ENCODE assay signal across 24 cellular contexts in the genomic region with DNA sequence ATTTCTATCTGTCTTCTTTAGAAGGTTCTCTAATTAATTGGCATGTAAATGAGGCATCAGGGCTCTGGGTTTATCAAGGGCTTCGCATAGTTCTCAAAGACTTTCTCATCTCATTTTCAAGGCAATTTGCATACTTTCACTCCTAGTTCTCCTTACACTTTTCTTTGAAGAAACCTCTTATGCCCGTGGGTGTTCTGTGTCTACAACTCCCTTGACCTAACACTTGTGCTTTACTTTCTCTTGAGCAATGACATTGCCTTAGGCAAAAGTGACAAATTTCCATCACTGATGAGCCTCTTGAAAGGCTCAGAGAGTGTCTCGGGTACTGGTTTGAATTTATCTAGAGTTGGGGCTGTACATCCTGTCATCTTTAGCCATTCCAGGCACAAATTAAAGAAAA.
DNase-seq lines count a peak whose midpoint lies in the region; ATAC-seq, FAIRE-seq and TF ChIP-seq lines count a peak whose summit lies in the region.
"Had no signal": no experiment of that assay in that cellular context is flagged by ENCODE, and none has a peak within 500 bp of the region (broad histone marks: within the 10 kb centered on the region; RNA-seq: fewer than 3 reads in every experiment).

No MANE protein-coding gene starts in this region.

- no peak overlapping the region for H3K9ac ChIP-seq in MM.1S (ENCODE audit: low read length)
- H3K9ac ChIP-seq: BLaER1 treated with 17β-estradiol and CSF1 and Interleukin-3, amounts not matched to agents 10 nM and 100 nM had no signal

- ATAC-seq in GM19351 (IDR thresholded peaks at IDR 0.05; ENCODE audit: unreplicated experiment): peak; percentile 52
- no peak for ATAC-seq in GM21367 (IDR thresholded peaks at IDR 0.05; ENCODE audit: unreplicated experiment)
- ATAC-seq: A549; CD8-positive, alpha-beta T cell had no signal

- H3K27me3 ChIP-seq in esophagus muscularis mucosa (no peaks in the 10 kb centered on the region), MM.1S (replicated peaks; ENCODE audit: insufficient read depth, low read length) (no peaks in the 10 kb centered on the region)
- H3K27me3 ChIP-seq: BLaER1 treated with 17β-estradiol and CSF1 and Interleukin-3, amounts not matched to agents 10 nM and 100 nM had no signal

- no peak for FAIRE-seq in GM12891 (lab: Jason Lieb, UNC)
- FAIRE-seq: A549, D721Med, G401.6, GM12892, GM18507, GM19239 had no signal

- DNase-seq in GM12891 (ENCODE audit: insufficient read length, low spot score): no peak
- peak; percentile 24 for DNase-seq in esophagus muscularis mucosa (ENCODE audit: extremely low spot score)
- no peak for DNase-seq in lower leg skin (ENCODE audit: low spot score in 2 of 2)
- DNase-seq in MM.1S: no peak
- DNase-seq in retina: no peak
- DNase-seq: AML-193; Caco-2; Calu3; CD4-positive, alpha-beta T cell; CD8-positive, alpha-beta T cell; DMS79 treated with DMSO at 0.1 percent for 48 hours; GF-D8 had no signal

- CTCF ChIA-PET in HEK293 (lab: Yijun Ruan, JAX): interaction anchor here (1.1 kb wide), 1 partner anchor 49 kb away, joined by 3 read pairs; no protein-coding TSS in a partner anchor

- intact Hi-C loops in esophagus muscularis mucosa (cut with DNase I) (no loop called here), lower leg skin (cut with DNase I; ENCODE audit: low total_unique reads) (no loop called here)

- TF ChIP-seq POLR2A in GM12891 (IDR thresholded peaks at IDR 0.05; ENCODE audit: low read depth, low read length) (no peak), esophagus muscularis mucosa (IDR thresholded peaks at IDR 0.05; ENCODE audit: low read depth) (no peak), lower leg skin (IDR thresholded peaks at IDR 0.05) (no peak)

- POLR2A ChIA-PET in HEK293 (lab: Yijun Ruan, JAX): no interaction called here

- 70% methylated on average over 3 of the region's 3 CpGs for WGBS in esophagus muscularis mucosa
- 68 to 70% methylated on average over 3 of the region's 3 CpGs for WGBS in lower leg skin, 2 donors

- H3F3A ChIP-seq in MM.1S (ENCODE audit: insufficient read depth, low read length): no peaks in the 10 kb centered on the region

- no peaks in the 10 kb centered on the region for H3K79me2 ChIP-seq in MM.1S (ENCODE audit: low read length)

- no peak overlapping the region for H2AFZ ChIP-seq in MM.1S (ENCODE audit: low read length)

- H3K9me2 ChIP-seq in MM.1S (replicated peaks; ENCODE audit: insufficient read depth, low read length): no peaks in the 10 kb centered on the region

- H3K4me1 ChIP-seq in HEK293 (ENCODE audit: control insufficient read depth, insufficient read depth, low read length) (no peaks in the 10 kb centered on the region), esophagus muscularis mucosa (no peaks in the 10 kb centered on the region), MM.1S (ENCODE audit: low read length) (no peaks in the 10 kb centered on the region)
- H3K4me1 ChIP-seq: A549; BLaER1 treated with 17β-estradiol and CSF1 and Interleukin-3, amounts not matched to agents 10 nM and 100 nM had no signal

- no peaks in the 10 kb centered on the region for H4K20me1 ChIP-seq in MM.1S (ENCODE audit: insufficient read depth, low read length)
- H4K20me1 ChIP-seq: BLaER1 treated with 17β-estradiol and CSF1 and Interleukin-3, amounts not matched to agents 10 nM and 100 nM had no signal

- TF ChIP-seq CTCF in HEK293 (tag by site-specific recombination; IDR thresholded peaks at IDR 0.05): no peak
- no peak for TF ChIP-seq CTCF in esophagus muscularis mucosa (IDR thresholded peaks at IDR 0.05)
- TF ChIP-seq CTCF in lower leg skin (IDR thresholded peaks at IDR 0.05): no peak
- TF ChIP-seq CTCF in MM.1S (IDR thresholded peaks at IDR 0.05; ENCODE audit: low read length): no peak

- H3K27ac ChIP-seq in HEK293 (ENCODE audit: extremely low read depth, low read depth, low read length) (no peak overlapping the region), esophagus muscularis mucosa (replicated peaks in 1 of 4) (no peak overlapping the region), MM.1S (ENCODE audit: low read length) (no peak overlapping the region)
- H3K27ac ChIP-seq: 22Rv1; A549; BLaER1 treated with 17β-estradiol and CSF1 and Interleukin-3, amounts not matched to agents 10 nM and 100 nM; C4-2B had no signal

- no peak overlapping the region for H3K4me2 ChIP-seq in MM.1S (ENCODE audit: low read depth, low read length)
- H3K4me2 ChIP-seq: A549; BLaER1 treated with 17β-estradiol and CSF1 and Interleukin-3, amounts not matched to agents 10 nM and 100 nM had no signal

- no peak overlapping the region for H3K4me3 ChIP-seq in HEK293 (ENCODE audit: low read depth, low read length)
- H3K4me3 ChIP-seq in esophagus muscularis mucosa: no peak overlapping the region
- no peak overlapping the region for H3K4me3 ChIP-seq in lower leg skin (ENCODE audit: low read depth, poor library complexity, severe bottlenecking)
- H3K4me3 ChIP-seq in MM.1S (ENCODE audit: low read length): no peak overlapping the region
- H3K4me3 ChIP-seq: A549; BLaER1 treated with 17β-estradiol and CSF1 and Interleukin-3, amounts not matched to agents 10 nM and 100 nM had no signal

- H3K36me3 ChIP-seq in HEK293 (ENCODE audit: control insufficient read depth in 2 of 2, insufficient read depth in 1 of 2, low read length in 2 of 2) (no peaks in the 10 kb centered on the region), esophagus muscularis mucosa (no peaks in the 10 kb centered on the region), MM.1S (replicated peaks; ENCODE audit: insufficient read depth, low read length) (no peaks in the 10 kb centered on the region)
- H3K36me3 ChIP-seq: BLaER1 treated with 17β-estradiol and CSF1 and Interleukin-3, amounts not matched to agents 10 nM and 100 nM had no signal

- TF ChIP-seq EP300 in esophagus muscularis mucosa (IDR thresholded peaks at IDR 0.05): no peak

- H3K9me3 ChIP-seq in HEK293 (ENCODE audit: control insufficient read depth, insufficient read depth, low read depth, low read length): no peaks in the 10 kb centered on the region
- H3K9me3 ChIP-seq in esophagus muscularis mucosa: no peaks in the 10 kb centered on the region
- H3K9me3 ChIP-seq in MM.1S (replicated peaks; ENCODE audit: insufficient read depth, low read length): no peaks in the 10 kb centered on the region
- H3K9me3 ChIP-seq: A549; BLaER1 treated with 17β-estradiol and CSF1 and Interleukin-3, amounts not matched to agents 10 nM and 100 nM; Caco-2 had no signal

TF ChIP-seq in GM12891, 5 proteins besides CTCF, POLR2A, EP300 and RAD21:
- TF ChIP-seq SPI1 (IDR thresholded peaks at IDR 0.05; ENCODE audit: low read depth, low read length) (0 out of 2 replicates have a peak, but pooled peaks have one; percentile 1), PAX5 (IDR thresholded peaks at IDR 0.05; ENCODE audit: insufficient read depth, low read length, severe bottlenecking) (no peak)

TF ChIP-seq in HEK293, 187 proteins besides CTCF, POLR2A, EP300 and RAD21:
- TF ChIP-seq, protein P1, sequence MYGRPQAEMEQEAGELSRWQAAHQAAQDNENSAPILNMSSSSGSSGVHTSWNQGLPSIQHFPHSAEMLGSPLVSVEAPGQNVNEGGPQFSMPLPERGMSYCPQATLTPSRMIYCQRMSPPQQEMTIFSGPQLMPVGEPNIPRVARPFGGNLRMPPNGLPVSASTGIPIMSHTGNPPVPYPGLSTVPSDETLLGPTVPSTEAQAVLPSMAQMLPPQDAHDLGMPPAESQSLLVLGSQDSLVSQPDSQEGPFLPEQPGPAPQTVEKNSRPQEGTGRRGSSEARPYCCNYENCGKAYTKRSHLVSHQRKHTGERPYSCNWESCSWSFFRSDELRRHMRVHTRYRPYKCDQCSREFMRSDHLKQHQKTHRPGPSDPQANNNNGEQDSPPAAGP (tag by site-specific recombination; IDR thresholded peaks at IDR 0.05): no peak
- TF ChIP-seq ZNF514 (tag by site-specific recombination; IDR thresholded peaks at IDR 0.05) (no peak), ZNF146 (tag by site-specific recombination; IDR thresholded peaks at IDR 0.05) (no peak), ZNF529 (tag by site-specific recombination; IDR thresholded peaks at IDR 0.05; ENCODE audit: insufficient replicate concordance) (no peak), ZNF768 (tag by site-specific recombination; IDR thresholded peaks at IDR 0.05) (no peak), PRDM1 (tag by site-specific recombination; IDR thresholded peaks at IDR 0.05) (0 out of 2 replicates have a peak, but pooled peaks have one; percentile 12), ZFP69B (tag by site-specific recombination; IDR thresholded peaks at IDR 0.05) (no peak), ZNF112 (tag by site-specific recombination; IDR thresholded peaks at IDR 0.05) (no peak)
